ENCODE assay signal across 13 cellular contexts in the genomic region with DNA sequence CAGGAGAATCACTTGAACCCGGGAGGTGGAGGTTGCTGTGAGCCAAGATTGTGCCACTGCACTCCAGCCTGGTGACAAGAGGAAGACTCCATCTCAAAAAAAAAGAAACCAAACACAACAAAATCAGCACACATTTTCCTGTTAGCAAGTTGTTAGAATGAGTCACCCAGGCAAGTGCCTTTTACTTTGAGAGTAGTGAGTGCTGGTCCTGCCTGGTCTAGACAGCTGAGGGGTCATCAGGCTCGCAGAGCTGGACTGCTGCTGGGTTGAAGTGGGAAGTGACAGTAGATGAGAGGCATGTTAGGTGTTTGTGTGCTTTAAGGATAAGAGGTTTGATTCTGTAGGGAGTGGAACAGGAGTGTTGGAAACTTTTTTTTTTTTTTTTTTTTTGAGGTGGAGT. TPM values are rescaled to one million over a fixed set of nuclear protein-coding genes. Genes with fewer than 3 reads are reported as not detected.
DNase-seq lines count a peak whose midpoint lies in the region; ATAC-seq and TF ChIP-seq lines count a peak whose summit lies in the region.
"Had no signal": no experiment of that assay in that cellular context is flagged by ENCODE, and none has a peak within 500 bp of the region (broad histone marks: within the 10 kb centered on the region; RNA-seq: fewer than 3 reads in every experiment).

No MANE protein-coding gene starts in this region.

- CTCF ChIA-PET in activated naive CD4-positive, alpha-beta T cell treated with anti-CD3 and anti-CD28 coated beads, Interleukin-2, amount 10 ng/mL, durations not matched to agents 7 days and 5 days (lab: Charles Lee) = no interaction called here
- CTCF ChIA-PET in activated CD8-positive, alpha-beta T cell treated with anti-CD3 and anti-CD28 coated beads, Interleukin-2, amount 10 ng/mL, durations not matched to agents 7 days and 5 days (lab: Charles Lee) = no interaction called here

- H3K9me3 Mint-ChIP-seq in activated naive CD4-positive, alpha-beta T cell treated with anti-CD3 and anti-CD28 coated beads, Interleukin-2, amount 10 ng/mL, durations not matched to agents 7 days and 5 days = no peaks in the 10 kb centered on the region
- H3K9me3 Mint-ChIP-seq in activated CD8-positive, alpha-beta T cell treated with anti-CD3 and anti-CD28 coated beads, Interleukin-2, amount 10 ng/mL, durations not matched to agents 7 days and 5 days (ENCODE audit: insufficient read depth) = no peaks in the 10 kb centered on the region
- no peaks in the 10 kb centered on the region for H3K9me3 Mint-ChIP-seq in immature natural killer cell
- H3K9me3 Mint-ChIP-seq: naive thymus-derived CD8-positive, alpha-beta T cell had no signal

- POLR2A ChIA-PET in activated CD8-positive, alpha-beta T cell treated with anti-CD3 and anti-CD28 coated beads, Interleukin-2, amount 10 ng/mL, durations not matched to agents 7 days and 5 days (lab: Charles Lee) = no interaction called here

- no peak for TF ChIP-seq CTCF in fibroblast of mammary gland (conservative IDR thresholded peaks at IDR 0.05; ENCODE audit: control insufficient read depth, insufficient read depth, low read depth, low read length)

- DNase-seq in activated naive CD4-positive, alpha-beta T cell treated with anti-CD3 and anti-CD28 coated beads, Interleukin-2, amount 10 ng/mL, durations not matched to agents 7 days and 5 days = no peak
- no peak for DNase-seq in activated naive CD4-positive, alpha-beta T cell treated with anti-CD3 and anti-CD28 coated beads, Interleukin-2, amount 50 U/mL, for 16 hours
- no peak for DNase-seq in activated CD8-positive, alpha-beta T cell treated with anti-CD3 and anti-CD28 coated beads, Interleukin-2, amount 10 ng/mL, durations not matched to agents 7 days and 5 days
- DNase-seq in fibroblast of mammary gland (ENCODE audit: low read depth) = peak; percentile 24
- peak; percentile 2 for DNase-seq in stromal cell of bone marrow (ENCODE audit: low read depth)
- DNase-seq in immature natural killer cell = no peak
- no peak for DNase-seq in GOT3 (lab: John Stamatoyannopoulos, UW)
- DNase-seq in cerebellar cortex (ENCODE audit: low spot score) = no peak
- DNase-seq: DND-41; esophagus squamous epithelium; naive thymus-derived CD8-positive, alpha-beta T cell; NCI-H187 treated with DMSO at 0.1 percent for 48 hours had no signal

- no peak overlapping the region for H3K4me3 ChIP-seq in fibroblast of mammary gland (ENCODE audit: control insufficient read depth, low read depth, low read length)
- H3K4me3 ChIP-seq: ascending aorta, esophagus squamous epithelium had no signal

- peak overlapping the region; percentile 27 for H3K4me3 Mint-ChIP-seq in activated naive CD4-positive, alpha-beta T cell treated with anti-CD3 and anti-CD28 coated beads, Interleukin-2, amount 10 ng/mL, durations not matched to agents 7 days and 5 days
- no peak overlapping the region for H3K4me3 Mint-ChIP-seq in activated CD8-positive, alpha-beta T cell treated with anti-CD3 and anti-CD28 coated beads, Interleukin-2, amount 10 ng/mL, durations not matched to agents 7 days and 5 days
- H3K4me3 Mint-ChIP-seq in immature natural killer cell = no peak overlapping the region

- H3K27ac Mint-ChIP-seq in activated naive CD4-positive, alpha-beta T cell treated with anti-CD3 and anti-CD28 coated beads, Interleukin-2, amount 10 ng/mL, durations not matched to agents 7 days and 5 days = peak overlapping the region; percentile 92
- H3K27ac Mint-ChIP-seq in activated CD8-positive, alpha-beta T cell treated with anti-CD3 and anti-CD28 coated beads, Interleukin-2, amount 10 ng/mL, durations not matched to agents 7 days and 5 days = peak overlapping the region; percentile 89
- H3K27ac Mint-ChIP-seq in immature natural killer cell = no peak overlapping the region

- peaks cover 67% of the 10 kb centered on the region for H3K36me3 Mint-ChIP-seq in activated naive CD4-positive, alpha-beta T cell treated with anti-CD3 and anti-CD28 coated beads, Interleukin-2, amount 10 ng/mL, durations not matched to agents 7 days and 5 days
- peaks cover 66% of the 10 kb centered on the region for H3K36me3 Mint-ChIP-seq in activated CD8-positive, alpha-beta T cell treated with anti-CD3 and anti-CD28 coated beads, Interleukin-2, amount 10 ng/mL, durations not matched to agents 7 days and 5 days (ENCODE audit: low read depth)
- H3K36me3 Mint-ChIP-seq in immature natural killer cell = peaks cover 36 to 53% (median 47%) of the 10 kb centered on the region in 3 donors

- H3K27me3 Mint-ChIP-seq in activated naive CD4-positive, alpha-beta T cell treated with anti-CD3 and anti-CD28 coated beads, Interleukin-2, amount 10 ng/mL, durations not matched to agents 7 days and 5 days = no peaks in the 10 kb centered on the region
- H3K27me3 Mint-ChIP-seq in activated CD8-positive, alpha-beta T cell treated with anti-CD3 and anti-CD28 coated beads, Interleukin-2, amount 10 ng/mL, durations not matched to agents 7 days and 5 days (ENCODE audit: low read depth) = no peaks in the 10 kb centered on the region
- H3K27me3 Mint-ChIP-seq in immature natural killer cell (ENCODE audit: low read depth in 3 of 3) = peaks cover 0 to 3% (median 0%) of the 10 kb centered on the region in 3 donors
- H3K27me3 Mint-ChIP-seq: naive thymus-derived CD8-positive, alpha-beta T cell had no signal

- H3K4me1 Mint-ChIP-seq in activated naive CD4-positive, alpha-beta T cell treated with anti-CD3 and anti-CD28 coated beads, Interleukin-2, amount 10 ng/mL, durations not matched to agents 7 days and 5 days = peaks cover 45% of the 10 kb centered on the region
- peaks cover 36% of the 10 kb centered on the region for H3K4me1 Mint-ChIP-seq in activated CD8-positive, alpha-beta T cell treated with anti-CD3 and anti-CD28 coated beads, Interleukin-2, amount 10 ng/mL, durations not matched to agents 7 days and 5 days (ENCODE audit: low read depth)
- H3K4me1 Mint-ChIP-seq in immature natural killer cell = no peaks in the 10 kb centered on the region

- peak; percentile 25 for ATAC-seq in activated CD8-positive, alpha-beta T cell treated with anti-CD3 and anti-CD28 coated beads, Interleukin-2, amount 10 ng/mL, durations not matched to agents 7 days and 5 days
- ATAC-seq: naive thymus-derived CD8-positive, alpha-beta T cell had no signal

RNA-seq across cellular contexts. Expression of a gene that starts 31.9 kb away (rescaled TPM):
- 10 to 100 TPM; 35.7 to 37.9 TPM for total RNA-seq in activated CD8-positive, alpha-beta T cell treated with anti-CD3 and anti-CD28 coated beads, Interleukin-2, amount 10 ng/mL, durations not matched to agents 7 days and 5 days
- polyA plus RNA-seq in immature natural killer cell = 10 to 100 TPM; 24.4 to 35.3 (median 33.6) TPM

Comparison
In these comparisons a context has a peak if more than half of its experiments do, and no peak if none do; other contexts are left out.
1. DNase-seq: peak in fibroblast of mammary gland (single experiment) and stromal cell of bone marrow (single experiment); none in activated naive CD4-positive, alpha-beta T cell treated with anti-CD3 and anti-CD28 coated beads, Interleukin-2, amount 10 ng/mL, durations not matched to agents 7 days and 5 days (single experiment), activated naive CD4-positive, alpha-beta T cell treated with anti-CD3 and anti-CD28 coated beads, Interleukin-2, amount 50 U/mL, for 16 hours (single experiment), activated CD8-positive, alpha-beta T cell treated with anti-CD3 and anti-CD28 coated beads, Interleukin-2, amount 10 ng/mL, durations not matched to agents 7 days and 5 days (single experiment), immature natural killer cell (0 of 3), GOT3 (single experiment) and cerebellar cortex (single experiment).
2. H3K27ac Mint-ChIP-seq: peak in activated naive CD4-positive, alpha-beta T cell treated with anti-CD3 and anti-CD28 coated beads, Interleukin-2, amount 10 ng/mL, durations not matched to agents 7 days and 5 days (single experiment) and activated CD8-positive, alpha-beta T cell treated with anti-CD3 and anti-CD28 coated beads, Interleukin-2, amount 10 ng/mL, durations not matched to agents 7 days and 5 days (single experiment); none in immature natural killer cell (0 of 6).